ENCODE assay signal across 17 cellular contexts in genomic region chr1:54396280-54396903, GRCh38. TPM values are rescaled to one million over a fixed set of nuclear protein-coding genes. Genes with fewer than 3 reads are reported as not detected.
DNase-seq lines count a peak whose midpoint lies in the region; ATAC-seq, FAIRE-seq and TF ChIP-seq lines count a peak whose summit lies in the region.
"Had no signal": no experiment of that assay in that cellular context is flagged by ENCODE, and none has a peak within 500 bp of the region (broad histone marks: within the 10 kb centered on the region; RNA-seq: fewer than 3 reads in every experiment).

No MANE protein-coding gene starts in this region.

- FAIRE-seq in D721Med (lab: Jason Lieb, UNC), result no peak
- FAIRE-seq: H54, keratinocyte had no signal

- H3K9me3 Mint-ChIP-seq in glutamatergic neuron (ENCODE audit: unreplicated experiment), result peaks cover 3% of the 10 kb centered on the region
- H3K9me3 Mint-ChIP-seq in naive thymus-derived CD4-positive, alpha-beta T cell, result no peaks in the 10 kb centered on the region

- H3K4me3 ChIP-seq in naive thymus-derived CD4-positive, alpha-beta T cell (ENCODE audit: low read length), result no peak overlapping the region
- peak overlapping the region; percentile 8 for H3K4me3 ChIP-seq in thoracic aorta
- H3K4me3 ChIP-seq: smooth muscle cell, suprapubic skin had no signal

- H3K36me3 ChIP-seq in naive thymus-derived CD4-positive, alpha-beta T cell (ENCODE audit: control insufficient read depth in 2 of 3, insufficient read depth in 3 of 3, low read length in 3 of 3), result peaks cover 5 to 83% (median 12%) of the 10 kb centered on the region in 3 experiments
- H3K36me3 ChIP-seq in thoracic aorta, result peaks cover 47% of the 10 kb centered on the region

- peaks cover 6% of the 10 kb centered on the region for H3K27me3 Mint-ChIP-seq in glutamatergic neuron (ENCODE audit: unreplicated experiment)
- no peaks in the 10 kb centered on the region for H3K27me3 Mint-ChIP-seq in naive thymus-derived CD4-positive, alpha-beta T cell

- POLR2A ChIA-PET in naive thymus-derived CD4-positive, alpha-beta T cell (lab: Charles Lee), result interaction anchor here (0.9 to 1.2 kb wide), 3 partner anchors 10 to 93 kb away, joined by 3 to 5 read pairs (median 3); partner anchors contain the start of gene SSBP3

- no peaks in the 10 kb centered on the region for H3K27me3 ChIP-seq in naive thymus-derived CD4-positive, alpha-beta T cell (ENCODE audit: control insufficient read depth in 2 of 2, insufficient read depth in 2 of 2, low read length in 2 of 2)
- H3K27me3 ChIP-seq in thoracic aorta (replicated peaks; ENCODE audit: insufficient read depth), result no peaks in the 10 kb centered on the region
- H3K27me3 ChIP-seq: suprapubic skin had no signal

- H3K27ac ChIP-seq in naive thymus-derived CD4-positive, alpha-beta T cell (ENCODE audit: low read depth, low read length), result no peak overlapping the region
- H3K27ac ChIP-seq in thoracic aorta, result no peak overlapping the region
- H3K27ac ChIP-seq: KMS-11, suprapubic skin had no signal

- peak overlapping the region; percentile 61 for H3K4me3 Mint-ChIP-seq in glutamatergic neuron (ENCODE audit: unreplicated experiment)
- no peak overlapping the region for H3K4me3 Mint-ChIP-seq in naive thymus-derived CD4-positive, alpha-beta T cell

- H3K4me1 ChIP-seq in naive thymus-derived CD4-positive, alpha-beta T cell (ENCODE audit: control insufficient read depth in 2 of 2, insufficient read depth in 2 of 2, low read length in 2 of 2), result no peaks in the 10 kb centered on the region
- H3K4me1 ChIP-seq in thoracic aorta (ENCODE audit: control insufficient read depth in 1 of 2, low read depth in 2 of 2), result peaks cover 12 to 27% of the 10 kb centered on the region in 2 donors
- H3K4me1 ChIP-seq: Caco-2 had no signal

- CTCF ChIA-PET in naive thymus-derived CD4-positive, alpha-beta T cell (lab: Charles Lee), result interaction anchor here (1.0 kb wide), 1 partner anchor 92 kb away, joined by 3 read pairs; no protein-coding TSS in a partner anchor

- H3K9me3 ChIP-seq in naive thymus-derived CD4-positive, alpha-beta T cell (ENCODE audit: control insufficient read depth in 2 of 3, low read length in 3 of 3), result no peaks in the 10 kb centered on the region
- H3K9me3 ChIP-seq in thoracic aorta, result no peaks in the 10 kb centered on the region
- H3K9me3 ChIP-seq: Caco-2, suprapubic skin had no signal

- ATAC-seq in Right ventricle myocardium inferior (peak; percentile 34), thoracic aorta (ENCODE audit: insufficient number of reproducible peaks, low FRiP score, low read depth) (no peak), GM18502 (IDR thresholded peaks at IDR 0.05; ENCODE audit: poor library complexity, unreplicated experiment) (no peak)
- ATAC-seq in naive thymus-derived CD4-positive, alpha-beta T cell, result no peak
- ATAC-seq: activated CD4-positive, CD25-positive, alpha-beta regulatory T cell treated with anti-CD3 and anti-CD28 coated beads, Interleukin-2, amount 50 U/mL, for 24 hours; PC-3 had no signal

- intact Hi-C loops in Right ventricle myocardium inferior (cut with DNase I), result loop anchor here (2.0 kb wide), 3 partner anchors 16 to 122 kb away; no protein-coding TSS in a partner anchor
- intact Hi-C loops in cardiac septum (cut with DNase I), result loop anchor here (2.0 kb wide), 2 partner anchors 16 to 38 kb away; no protein-coding TSS in a partner anchor
- intact Hi-C loops in naive thymus-derived CD4-positive, alpha-beta T cell (cut with micrococcal nuclease), result no loop called here

- TF ChIP-seq CTCF in glutamatergic neuron (IDR thresholded peaks at IDR 0.05; ENCODE audit: partially characterized antibody, unreplicated experiment) (no peak), thoracic aorta (IDR thresholded peaks at IDR 0.05) (no peak), D721Med (IDR thresholded peaks at IDR 0.05; ENCODE audit: insufficient read depth, missing control alignments) (no peak)

- DNase-seq in Right ventricle myocardium inferior (ENCODE audit: missing footprints) (no peak), cardiac septum (ENCODE audit: low spot score) (no peak), glutamatergic neuron (no peak), thoracic aorta (ENCODE audit: low spot score) (no peak), D721Med (ENCODE audit: insufficient read length, low spot score) (no peak)
- DNase-seq in naive thymus-derived CD4-positive, alpha-beta T cell, result no peak
- no peak for DNase-seq in central memory CD4-positive, alpha-beta T cell
- DNase-seq: amniotic stem cell, Caco-2, PC-3 had no signal

- H3K36me3 Mint-ChIP-seq in glutamatergic neuron (ENCODE audit: unreplicated experiment), result peaks cover 5% of the 10 kb centered on the region
- H3K36me3 Mint-ChIP-seq in naive thymus-derived CD4-positive, alpha-beta T cell, result peaks cover 20 to 60% (median 41%) of the 10 kb centered on the region in 5 donors

- H3K4me1 Mint-ChIP-seq in glutamatergic neuron (ENCODE audit: low read depth, unreplicated experiment), result peaks cover 77% of the 10 kb centered on the region
- H3K4me1 Mint-ChIP-seq in naive thymus-derived CD4-positive, alpha-beta T cell, result peaks cover 25 to 85% (median 71%) of the 10 kb centered on the region in 7 donors

- no peak overlapping the region for H3K27ac Mint-ChIP-seq in glutamatergic neuron (ENCODE audit: unreplicated experiment)
- peak overlapping the region in 5 of 9 donors; percentile 18 to 83 (median 60) for H3K27ac Mint-ChIP-seq in naive thymus-derived CD4-positive, alpha-beta T cell

RNA-seq across cellular contexts. Expression of gene SSBP3, which starts 9.8 kb away (rescaled TPM):
- total RNA-seq in Right ventricle myocardium inferior (53.6 TPM), cardiac septum (45.4 TPM), glutamatergic neuron (ENCODE audit: unreplicated experiment) (608 TPM), thoracic aorta (10 to 100 TPM; 33.4 to 87.1 TPM)
- 100 to 1,000 TPM in 2 of 5 experiments, 10 to 100 TPM in 3; 69.4 to 124 (median 98.1) TPM for total RNA-seq in naive thymus-derived CD4-positive, alpha-beta T cell
- polyA plus RNA-seq in naive thymus-derived CD4-positive, alpha-beta T cell, result 10 to 100 TPM; 19.4 to 21.3 TPM

Comparison
In these comparisons a context has a peak if more than half of its experiments do, and no peak if none do; other contexts are left out.
1. intact Hi-C loops: an anchor here in Right ventricle myocardium inferior (2.0 kb wide) and cardiac septum (2.0 kb wide); none called in naive thymus-derived CD4-positive, alpha-beta T cell.